ENCODE assay signal across 15 cellular contexts in genomic region chr15:88802991-88803240, GRCh38. TPM values are rescaled to one million over a fixed set of nuclear protein-coding genes. Genes with fewer than 3 reads are reported as not detected.
DNase-seq lines count a peak whose midpoint lies in the region; ATAC-seq, FAIRE-seq and TF ChIP-seq lines count a peak whose summit lies in the region.
"Had no signal": no experiment of that assay in that cellular context is flagged by ENCODE, and none has a peak within 500 bp of the region (broad histone marks: within the 10 kb centered on the region; RNA-seq: fewer than 3 reads in every experiment).

No MANE protein-coding gene starts in this region.

- H3K4me3 Mint-ChIP-seq in activated T-helper 17 cell treated with anti-CD3 and anti-CD28 coated beads, Interleukin-2, amount 50 U/mL, for 72 hours = peak overlapping the region; percentile 40

- DNase-seq in GM12891 (ENCODE audit: insufficient read length, low spot score) = peak; percentile 22
- no peak for DNase-seq in NCI-H187 treated with DMSO at 0.1 percent for 48 hours (lab: John Stamatoyannopoulos, UW)
- DNase-seq in T1000 (lab: John Stamatoyannopoulos, UW) = no peak
- no peak for DNase-seq in ureter (ENCODE audit: low spot score)
- DNase-seq: activated T-cell treated with anti-CD3 and anti-CD28 coated beads for 4 hours; central memory CD4-positive, alpha-beta T cell; NCI-H1436; stimulated activated CD4-positive, alpha-beta T cell treated with anti-CD3 and anti-CD28 coated beads, Interleukin-15, amount 100 ng/mL, for 24 hours had no signal

- H3K9me3 Mint-ChIP-seq in activated T-helper 17 cell treated with anti-CD3 and anti-CD28 coated beads, Interleukin-2, amount 50 U/mL, for 72 hours = no peaks in the 10 kb centered on the region

- H3K36me3 ChIP-seq in skeletal muscle satellite cell (ENCODE audit: insufficient read depth, low read length) = no peaks in the 10 kb centered on the region
- H3K36me3 ChIP-seq: neutrophil, SJSA1 had no signal

- peaks cover 34% of the 10 kb centered on the region for H3K27me3 ChIP-seq in skeletal muscle satellite cell (ENCODE audit: control insufficient read depth, insufficient read depth, low read length)

- H3K27me3 Mint-ChIP-seq in activated T-helper 17 cell treated with anti-CD3 and anti-CD28 coated beads, Interleukin-2, amount 50 U/mL, for 72 hours = peaks cover 52% of the 10 kb centered on the region

- FAIRE-seq in GM12891 (lab: Jason Lieb, UNC) = no peak
- FAIRE-seq: keratinocyte had no signal

- ATAC-seq in activated T-helper 17 cell treated with anti-CD3 and anti-CD28 coated beads, Interleukin-2, amount 50 U/mL, for 72 hours (replicated peaks) = no peak
- ATAC-seq in HG03108 (IDR thresholded peaks at IDR 0.05; ENCODE audit: unreplicated experiment) = no peak

- no peaks in the 10 kb centered on the region for H3K36me3 Mint-ChIP-seq in activated T-helper 17 cell treated with anti-CD3 and anti-CD28 coated beads, Interleukin-2, amount 50 U/mL, for 72 hours (ENCODE audit: low read depth)

- H3K9me3 ChIP-seq in skeletal muscle satellite cell (replicated peaks; ENCODE audit: low read length) = no peaks in the 10 kb centered on the region
- H3K9me3 ChIP-seq: neutrophil, SJSA1 had no signal

- H3K27ac Mint-ChIP-seq in activated T-helper 17 cell treated with anti-CD3 and anti-CD28 coated beads, Interleukin-2, amount 50 U/mL, for 72 hours = no peak overlapping the region

- H3K4me1 Mint-ChIP-seq in activated T-helper 17 cell treated with anti-CD3 and anti-CD28 coated beads, Interleukin-2, amount 50 U/mL, for 72 hours = no peaks in the 10 kb centered on the region

- peak overlapping the region; percentile 56 for H3K4me3 ChIP-seq in iPS-11a (ENCODE audit: low read depth, low read length)
- H3K4me3 ChIP-seq in skeletal muscle satellite cell (ENCODE audit: low read length) = peak overlapping the region; percentile 71
- H3K4me3 ChIP-seq: SJSA1 had no signal

- H3K9ac ChIP-seq in skeletal muscle satellite cell (ENCODE audit: low read depth, low read length) = peak overlapping the region; percentile 72

- H3K4me2 ChIP-seq in skeletal muscle satellite cell (ENCODE audit: low read length) = peak overlapping the region; percentile 81

- peaks cover 26% of the 10 kb centered on the region for H3K4me1 ChIP-seq in skeletal muscle satellite cell (ENCODE audit: control insufficient read depth, insufficient read depth, low read length)
- H3K4me1 ChIP-seq: SJSA1 had no signal

- TF ChIP-seq POLR2A in GM12891 (IDR thresholded peaks at IDR 0.05; ENCODE audit: low read depth, low read length) = no peak

TF ChIP-seq in GM12891, 5 proteins besides CTCF, POLR2A, EP300 and RAD21:
- TF ChIP-seq SPI1 (IDR thresholded peaks at IDR 0.05; ENCODE audit: low read depth, low read length) = no peak

RNA-seq across cellular contexts. Expression of gene ACAN, which starts 0.3 kb away (rescaled TPM):
- not detected for polyA plus RNA-seq in GM12891 (2012; ENCODE audit: low read depth, missing spikeins)
- not detected for total RNA-seq in activated T-helper 17 cell treated with anti-CD3 and anti-CD28 coated beads, Interleukin-2, amount 50 U/mL, for 72 hours
- under 0.01 and 0.22 TPM in 2 replicates for total RNA-seq in skeletal muscle satellite cell (2012; rRNA removed)
- 1.6 TPM for total RNA-seq in ureter
- total RNA-seq: SJSA1 had no signal
- polyA plus RNA-seq: keratinocyte had no signal
